ENCODE assay signal across 3 cellular contexts in the genomic region with DNA sequence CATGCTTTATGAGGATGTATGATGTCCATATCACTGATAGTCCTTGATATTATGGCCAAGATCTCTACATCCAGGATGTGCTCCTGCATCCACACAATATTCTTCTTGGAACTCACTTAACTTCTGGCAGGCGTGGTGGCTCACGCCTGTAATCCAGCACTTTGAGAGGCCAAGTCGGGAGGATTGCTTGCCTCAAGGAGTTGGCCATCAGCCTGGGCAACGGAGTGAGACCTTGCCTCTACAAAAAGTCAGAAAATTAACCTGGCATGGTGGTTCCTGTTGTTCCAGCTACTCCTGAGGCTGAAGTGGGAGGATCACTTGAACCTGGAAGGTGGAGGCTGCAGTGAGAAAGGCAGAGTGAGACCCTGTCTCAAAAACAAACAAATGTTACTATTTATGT.
TF ChIP-seq lines count a peak whose summit lies in the region.

No MANE protein-coding gene starts in this region.

TF ChIP-seq in IMR-90, 13 proteins besides CTCF, POLR2A, EP300 and RAD21:
- no peak for TF ChIP-seq MAZ (IDR thresholded peaks at IDR 0.05; ENCODE audit: borderline replicate concordance, low read depth, low read length)
- TF ChIP-seq ELK1 (IDR thresholded peaks at IDR 0.05; ENCODE audit: borderline replicate concordance, low read depth, low read length): no peak
- no peak for TF ChIP-seq SMC3 (IDR thresholded peaks at IDR 0.05; ENCODE audit: low read depth, low read length)
- no peak for TF ChIP-seq MAFK (IDR thresholded peaks at IDR 0.05; ENCODE audit: low read depth, low read length)
- no peak for TF ChIP-seq RFX5 (IDR thresholded peaks at IDR 0.05; ENCODE audit: low read depth, low read length)
- no peak for TF ChIP-seq RCOR1 (IDR thresholded peaks at IDR 0.05; ENCODE audit: insufficient replicate concordance, low read length)
- TF ChIP-seq BHLHE40 (IDR thresholded peaks at IDR 0.05; ENCODE audit: low read depth, low read length): no peak
- no peak for TF ChIP-seq CHD1 (IDR thresholded peaks at IDR 0.05; ENCODE audit: low read depth, low read length)
TF ChIP-seq in IMR-90: peak in this region for 0.

TF ChIP-seq in GM12878, 131 proteins besides CTCF, POLR2A, EP300 and RAD21:
- TF ChIP-seq, protein P1, sequence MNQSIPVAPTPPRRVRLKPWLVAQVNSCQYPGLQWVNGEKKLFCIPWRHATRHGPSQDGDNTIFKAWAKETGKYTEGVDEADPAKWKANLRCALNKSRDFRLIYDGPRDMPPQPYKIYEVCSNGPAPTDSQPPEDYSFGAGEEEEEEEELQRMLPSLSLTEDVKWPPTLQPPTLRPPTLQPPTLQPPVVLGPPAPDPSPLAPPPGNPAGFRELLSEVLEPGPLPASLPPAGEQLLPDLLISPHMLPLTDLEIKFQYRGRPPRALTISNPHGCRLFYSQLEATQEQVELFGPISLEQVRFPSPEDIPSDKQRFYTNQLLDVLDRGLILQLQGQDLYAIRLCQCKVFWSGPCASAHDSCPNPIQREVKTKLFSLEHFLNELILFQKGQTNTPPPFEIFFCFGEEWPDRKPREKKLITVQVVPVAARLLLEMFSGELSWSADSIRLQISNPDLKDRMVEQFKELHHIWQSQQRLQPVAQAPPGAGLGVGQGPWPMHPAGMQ (IDR thresholded peaks at IDR 0.05; ENCODE audit: borderline replicate concordance): no peak
- no peak for TF ChIP-seq CEBPB (IDR thresholded peaks at IDR 0.05; ENCODE audit: borderline replicate concordance in 1 of 2, low read depth in 2 of 2, low read length in 2 of 2)
- TF ChIP-seq USF1 (IDR thresholded peaks at IDR 0.05; ENCODE audit: borderline replicate concordance, extremely low read length, insufficient read depth, low read depth, low read length): no peak
- TF ChIP-seq PKNOX1 (IDR thresholded peaks at IDR 0.05): no peak
- TF ChIP-seq, protein P2, sequence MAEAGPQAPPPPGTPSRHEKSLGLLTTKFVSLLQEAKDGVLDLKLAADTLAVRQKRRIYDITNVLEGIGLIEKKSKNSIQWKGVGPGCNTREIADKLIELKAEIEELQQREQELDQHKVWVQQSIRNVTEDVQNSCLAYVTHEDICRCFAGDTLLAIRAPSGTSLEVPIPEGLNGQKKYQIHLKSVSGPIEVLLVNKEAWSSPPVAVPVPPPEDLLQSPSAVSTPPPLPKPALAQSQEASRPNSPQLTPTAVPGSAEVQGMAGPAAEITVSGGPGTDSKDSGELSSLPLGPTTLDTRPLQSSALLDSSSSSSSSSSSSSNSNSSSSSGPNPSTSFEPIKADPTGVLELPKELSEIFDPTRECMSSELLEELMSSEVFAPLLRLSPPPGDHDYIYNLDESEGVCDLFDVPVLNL (IDR thresholded peaks at IDR 0.05; ENCODE audit: low read depth, low read length): no peak
- no peak for TF ChIP-seq BHLHE40 (IDR thresholded peaks at IDR 0.05; ENCODE audit: borderline replicate concordance in 1 of 2, low read depth in 2 of 2, low read length in 1 of 2)
- no peak for TF ChIP-seq RUNX3 (IDR thresholded peaks at IDR 0.05; ENCODE audit: low read length)
- no peak for TF ChIP-seq MEF2A (IDR thresholded peaks at IDR 0.05; ENCODE audit: insufficient read depth, low read depth, low read length)
- no peak for TF ChIP-seq ZNF207 (IDR thresholded peaks at IDR 0.05; ENCODE audit: borderline replicate concordance)
- no peak for TF ChIP-seq CHD2 (IDR thresholded peaks at IDR 0.05; ENCODE audit: borderline replicate concordance, low read depth, low read length)
TF ChIP-seq in GM12878: peak in this region for 0.

TF ChIP-seq in neural cell, 6 proteins besides CTCF, POLR2A, EP300 and RAD21:
- TF ChIP-seq REST (IDR thresholded peaks at IDR 0.05; ENCODE audit: borderline replicate concordance) (no peak), POLR2AphosphoS5 (IDR thresholded peaks at IDR 0.05) (no peak), TAF1 (IDR thresholded peaks at IDR 0.05; ENCODE audit: low read depth) (no peak), EZH2 (IDR thresholded peaks at IDR 0.05; ENCODE audit: borderline replicate concordance, insufficient read depth, low read length, poor library complexity, severe bottlenecking) (no peak), MXI1 (conservative IDR thresholded peaks at IDR 0.05; ENCODE audit: poor library complexity, severe bottlenecking) (no peak), SMC3 (conservative IDR thresholded peaks at IDR 0.05; ENCODE audit: poor library complexity) (no peak)
